Comparison of ENCODE assay signal across 10 cellular contexts in genomic region chr2:145258903-145259579, GRCh38.
DNase-seq lines count a peak whose midpoint lies in the region; ATAC-seq lines count a peak whose summit lies in the region.
"Had no signal": no experiment of that assay in that cellular context is flagged by ENCODE, and none has a peak within 500 bp of the region (broad histone marks: within the 10 kb centered on the region; RNA-seq: fewer than 3 reads in every experiment).

No MANE protein-coding gene starts in this region.

- H3K4me3 Mint-ChIP-seq in activated CD4-positive, alpha-beta memory T cell treated with anti-CD3 and anti-CD28 coated beads for 36 hours, result no peak overlapping the region
- no peak overlapping the region for H3K4me3 Mint-ChIP-seq in activated CD4-positive, alpha-beta memory T cell treated with anti-CD3 and anti-CD28 coated beads, Interleukin-2, amount 10 ng/mL, durations not matched to agents 7 days and 5 days

- H3K27ac Mint-ChIP-seq in activated CD4-positive, alpha-beta memory T cell treated with anti-CD3 and anti-CD28 coated beads for 36 hours, result no peak overlapping the region
- H3K27ac Mint-ChIP-seq in activated CD4-positive, alpha-beta memory T cell treated with anti-CD3 and anti-CD28 coated beads, Interleukin-2, amount 10 ng/mL, durations not matched to agents 7 days and 5 days, result no peak overlapping the region

- DNase-seq in activated CD4-positive, alpha-beta memory T cell treated with anti-CD3 and anti-CD28 coated beads for 36 hours, result peak; percentile 8
- no peak for DNase-seq in activated CD4-positive, alpha-beta memory T cell treated with anti-CD3 and anti-CD28 coated beads, Interleukin-2, amount 10 ng/mL, durations not matched to agents 7 days and 5 days
- DNase-seq in MV-4-11 (lab: John Stamatoyannopoulos, UW), result peak; percentile 91
- peak; percentile 82 for DNase-seq in amniotic epithelial cell (ENCODE audit: low read depth)
- peak; percentile 15 for DNase-seq in skeletal muscle cell (ENCODE audit: low read depth)
- no peak for DNase-seq in epidermal melanocyte (ENCODE audit: insufficient read length, low spot score)
- DNase-seq in effector memory CD4-positive, alpha-beta T cell, result no peak
- DNase-seq: NCI-H1436, ovary had no signal

- no peaks in the 10 kb centered on the region for H3K36me3 Mint-ChIP-seq in activated CD4-positive, alpha-beta memory T cell treated with anti-CD3 and anti-CD28 coated beads for 36 hours
- H3K36me3 Mint-ChIP-seq in activated CD4-positive, alpha-beta memory T cell treated with anti-CD3 and anti-CD28 coated beads, Interleukin-2, amount 10 ng/mL, durations not matched to agents 7 days and 5 days (ENCODE audit: low read depth), result no peaks in the 10 kb centered on the region

- H3K27me3 ChIP-seq in effector memory CD4-positive, alpha-beta T cell (replicated peaks; ENCODE audit: control insufficient read depth, insufficient read depth, low read length, poor library complexity, severe bottlenecking), result no peaks in the 10 kb centered on the region
- H3K27me3 ChIP-seq: ovary had no signal

- no peaks in the 10 kb centered on the region for H3K4me1 Mint-ChIP-seq in activated CD4-positive, alpha-beta memory T cell treated with anti-CD3 and anti-CD28 coated beads for 36 hours (ENCODE audit: low read depth)
- peaks cover 2% of the 10 kb centered on the region for H3K4me1 Mint-ChIP-seq in activated CD4-positive, alpha-beta memory T cell treated with anti-CD3 and anti-CD28 coated beads, Interleukin-2, amount 10 ng/mL, durations not matched to agents 7 days and 5 days

- peaks cover 2% of the 10 kb centered on the region for H3K27me3 Mint-ChIP-seq in activated CD4-positive, alpha-beta memory T cell treated with anti-CD3 and anti-CD28 coated beads for 36 hours
- H3K27me3 Mint-ChIP-seq in activated CD4-positive, alpha-beta memory T cell treated with anti-CD3 and anti-CD28 coated beads, Interleukin-2, amount 10 ng/mL, durations not matched to agents 7 days and 5 days, result peaks cover 5% of the 10 kb centered on the region

- H3K27ac ChIP-seq in effector memory CD4-positive, alpha-beta T cell (ENCODE audit: insufficient read depth, low read length, poor library complexity, severe bottlenecking), result no peak overlapping the region
- H3K27ac ChIP-seq: ovary had no signal

- ATAC-seq in GM19395 (IDR thresholded peaks at IDR 0.05; ENCODE audit: unreplicated experiment), result no peak

- no peaks in the 10 kb centered on the region for H3K4me1 ChIP-seq in effector memory CD4-positive, alpha-beta T cell (ENCODE audit: control insufficient read depth, insufficient read depth, low read length, poor library complexity, severe bottlenecking)

- H3K36me3 ChIP-seq in effector memory CD4-positive, alpha-beta T cell (ENCODE audit: control insufficient read depth, insufficient read depth, low read length), result no peaks in the 10 kb centered on the region
- H3K36me3 ChIP-seq: ovary had no signal

- intact Hi-C loops in activated CD4-positive, alpha-beta memory T cell treated with anti-CD3 and anti-CD28 coated beads for 36 hours (cut with micrococcal nuclease), result no loop called here

- peaks cover 2% of the 10 kb centered on the region for H3K9me3 Mint-ChIP-seq in activated CD4-positive, alpha-beta memory T cell treated with anti-CD3 and anti-CD28 coated beads for 36 hours
- H3K9me3 Mint-ChIP-seq in activated CD4-positive, alpha-beta memory T cell treated with anti-CD3 and anti-CD28 coated beads, Interleukin-2, amount 10 ng/mL, durations not matched to agents 7 days and 5 days, result no peaks in the 10 kb centered on the region

- H3K4me3 ChIP-seq in skeletal muscle cell (ENCODE audit: low read depth, low read length), result no peak overlapping the region
- no peak overlapping the region for H3K4me3 ChIP-seq in effector memory CD4-positive, alpha-beta T cell (ENCODE audit: insufficient read depth, low read depth, low read length, poor library complexity, severe bottlenecking)
- H3K4me3 ChIP-seq: ovary had no signal

- POLR2A ChIA-PET in activated CD4-positive, alpha-beta memory T cell treated with anti-CD3 and anti-CD28 coated beads for 36 hours (lab: Charles Lee), result no interaction called here
- POLR2A ChIA-PET in activated CD4-positive, alpha-beta memory T cell treated with anti-CD3 and anti-CD28 coated beads, Interleukin-2, amount 10 ng/mL, durations not matched to agents 7 days and 5 days (lab: Charles Lee), result no interaction called here

- CTCF ChIA-PET in activated CD4-positive, alpha-beta memory T cell treated with anti-CD3 and anti-CD28 coated beads for 36 hours (lab: Charles Lee), result no interaction called here
- CTCF ChIA-PET in activated CD4-positive, alpha-beta memory T cell treated with anti-CD3 and anti-CD28 coated beads, Interleukin-2, amount 10 ng/mL, durations not matched to agents 7 days and 5 days (lab: Charles Lee), result no interaction called here

- no peaks in the 10 kb centered on the region for H3K9me3 ChIP-seq in effector memory CD4-positive, alpha-beta T cell (ENCODE audit: control insufficient read depth, low read length)
- H3K9me3 ChIP-seq: ovary had no signal

Comparison
In these comparisons a context has a peak if more than half of its experiments do, and no peak if none do; other contexts are left out.
1. DNase-seq: peak in activated CD4-positive, alpha-beta memory T cell treated with anti-CD3 and anti-CD28 coated beads for 36 hours (single experiment), MV-4-11 (single experiment), amniotic epithelial cell (single experiment) and skeletal muscle cell (single experiment); none in activated CD4-positive, alpha-beta memory T cell treated with anti-CD3 and anti-CD28 coated beads, Interleukin-2, amount 10 ng/mL, durations not matched to agents 7 days and 5 days (single experiment), epidermal melanocyte (single experiment) and effector memory CD4-positive, alpha-beta T cell (0 of 3).